ENCODE assay signal across 8 cellular contexts in the genomic region with DNA sequence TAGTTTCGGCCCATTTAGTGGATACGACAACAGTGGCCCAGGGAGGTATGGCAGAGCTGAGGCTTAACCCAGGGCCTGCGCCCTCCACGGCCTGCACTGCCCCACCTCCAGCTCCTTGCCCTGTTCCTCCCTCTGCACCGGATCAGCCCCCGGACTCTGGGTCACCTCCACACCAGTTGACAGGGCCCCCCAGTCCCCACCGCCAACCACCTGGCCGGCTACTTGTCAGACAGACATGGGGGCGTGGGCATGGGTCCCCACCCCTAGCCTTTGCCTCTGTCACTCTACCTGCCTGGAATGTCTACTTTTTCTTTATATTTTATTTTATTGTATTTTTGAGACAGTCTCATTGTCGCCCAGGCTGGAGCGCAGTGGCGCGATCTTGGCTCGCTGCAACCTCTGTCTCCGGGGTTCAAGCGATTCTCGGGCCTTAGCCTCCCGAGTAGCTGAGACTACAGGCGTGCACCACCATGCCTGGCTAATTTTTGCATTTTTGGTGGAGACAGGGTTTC. TPM values are rescaled to one million over a fixed set of nuclear protein-coding genes. Genes with fewer than 3 reads are reported as not detected.
DNase-seq lines count a peak whose midpoint lies in the region; ATAC-seq and TF ChIP-seq lines count a peak whose summit lies in the region.

No MANE protein-coding gene starts in this region.

- POLR2A ChIA-PET in CD4-positive, alpha-beta memory T cell (lab: Charles Lee; ENCODE audit: partially characterized antibody), result interaction anchor here (1.4 to 9.8 kb wide), 6 partner anchors 28 to 224 kb away, joined by 4 to 138 read pairs (median 5); a partner anchor contains a TSS

- H3K79me1 ChIP-seq in neuronal stem cell (ENCODE audit: low read depth, low read length), result peaks cover 23% of the 10 kb centered on the region

- H3K9ac ChIP-seq in SK-N-MC (ENCODE audit: insufficient read length), result no peak overlapping the region
- no peak overlapping the region for H3K9ac ChIP-seq in neuronal stem cell (ENCODE audit: low read depth, low read length, poor library complexity)

- H3K4me2 ChIP-seq in neuronal stem cell (ENCODE audit: insufficient read depth, low read length, poor library complexity, severe bottlenecking), result peak overlapping the region; percentile 99

- H3K18ac ChIP-seq in neuronal stem cell (ENCODE audit: low read length), result no peak overlapping the region

- peaks cover 15% of the 10 kb centered on the region for H3K36me3 ChIP-seq in CD4-positive, alpha-beta memory T cell (ENCODE audit: insufficient read depth, low read length)
- peaks cover 16% of the 10 kb centered on the region for H3K36me3 ChIP-seq in SK-N-MC (ENCODE audit: insufficient read depth, low read length)
- H3K36me3 ChIP-seq in esophagus muscularis mucosa, result peaks cover 15 to 20% (median 17%) of the 10 kb centered on the region in 4 donors
- peaks cover 13 to 17% of the 10 kb centered on the region in 2 donors for H3K36me3 ChIP-seq in neuronal stem cell (replicated peaks in 1 of 2; ENCODE audit: control insufficient read depth in 2 of 2, insufficient read depth in 2 of 2, low read length in 2 of 2)

- no peak overlapping the region for H3K4ac ChIP-seq in neuronal stem cell (ENCODE audit: low read length)

- no peaks in the 10 kb centered on the region for H3K27me3 ChIP-seq in CD4-positive, alpha-beta memory T cell (ENCODE audit: insufficient read depth, low read length)
- H3K27me3 ChIP-seq in esophagus muscularis mucosa (peaks cover 0 to 5% (median 0%) of the 10 kb centered on the region in 4 donors), neuronal stem cell (ENCODE audit: control insufficient read depth in 3 of 3, insufficient read depth in 3 of 3, low read depth in 1 of 3, low read length in 3 of 3) (peaks cover 0 to 34% (median 14%) of the 10 kb centered on the region in 3 experiments)

- H3K27me3 Mint-ChIP-seq in CD4-positive, alpha-beta memory T cell, result no peaks in the 10 kb centered on the region

- peaks cover 16 to 17% of the 10 kb centered on the region in 2 donors for H3K36me3 Mint-ChIP-seq in CD4-positive, alpha-beta memory T cell

- 31% methylated on average over 19 of the region's 19 CpGs for WGBS in esophagus muscularis mucosa
- WGBS in neuronal stem cell (ENCODE audit: extremely low coverage in 2 of 2, insufficient read length in 2 of 2, insufficient replicate concordance in 1 of 2), 2 donors, result no CpG with 5 or more reads among the region's 19 CpGs

- H2BK5ac ChIP-seq in neuronal stem cell (ENCODE audit: low read length), result peak overlapping the region; percentile 60

- peak overlapping the region; percentile 92 to 96 (median 95) for H3K27ac Mint-ChIP-seq in CD4-positive, alpha-beta memory T cell

- H3K4me3 ChIP-seq in CD4-positive, alpha-beta memory T cell (ENCODE audit: low read length in 2 of 2), result peak overlapping the region; percentile 36 to 77
- H3K4me3 ChIP-seq in SK-N-MC, result no peak overlapping the region
- peak overlapping the region; percentile 88 to 94 (median 91) for H3K4me3 ChIP-seq in esophagus muscularis mucosa
- peak overlapping the region; percentile 90 to 95 for H3K4me3 ChIP-seq in neuronal stem cell (ENCODE audit: low read length in 2 of 2)

- DNase-seq in CD4-positive, alpha-beta memory T cell, result peak in 1 of 5 donors; percentile 30
- DNase-seq in SK-N-MC (ENCODE audit: low read depth, low spot score) (no peak), esophagus muscularis mucosa (ENCODE audit: extremely low spot score) (no peak), neuronal stem cell (ENCODE audit: low spot score) (no peak), NCI-H526 treated with DMSO at 0.1 percent for 48 hours (lab: John Stamatoyannopoulos, UW) (no peak), AG08395 (ENCODE audit: low spot score) (no peak)

- peaks cover 0 to 16% (median 0%) of the 10 kb centered on the region in 8 donors for H3K9me3 Mint-ChIP-seq in CD4-positive, alpha-beta memory T cell

- CTCF ChIA-PET in CD4-positive, alpha-beta memory T cell (lab: Charles Lee; ENCODE audit: partially characterized antibody), result interaction anchor here (0.9 to 1.2 kb wide), 2 partner anchors 10 to 86 kb away, joined by 3 read pairs; no protein-coding TSS in a partner anchor

- H3K4me1 ChIP-seq in CD4-positive, alpha-beta memory T cell (ENCODE audit: insufficient read depth, low read length), result peaks cover 38% of the 10 kb centered on the region
- peaks cover 48 to 68% (median 55%) of the 10 kb centered on the region in 4 donors for H3K4me1 ChIP-seq in esophagus muscularis mucosa
- H3K4me1 ChIP-seq in neuronal stem cell (ENCODE audit: control insufficient read depth in 2 of 2, insufficient read depth in 1 of 2, low read depth in 1 of 2, low read length in 2 of 2), result peaks cover 23 to 29% of the 10 kb centered on the region in 2 donors

- no peak overlapping the region for H3K14ac ChIP-seq in neuronal stem cell (ENCODE audit: low read length)

- no peak overlapping the region for H3K23ac ChIP-seq in neuronal stem cell (ENCODE audit: low read depth, low read length, poor library complexity)

- TF ChIP-seq EP300 in esophagus muscularis mucosa (IDR thresholded peaks at IDR 0.05), result no peak

- H2BK120ac ChIP-seq in neuronal stem cell (ENCODE audit: low read depth, low read length), result no peak overlapping the region

- no peak overlapping the region for H2BK12ac ChIP-seq in neuronal stem cell (ENCODE audit: low read length)

- peaks cover 8 to 47% (median 28%) of the 10 kb centered on the region in 4 donors for H3K4me1 Mint-ChIP-seq in CD4-positive, alpha-beta memory T cell

- no peak overlapping the region for H4K91ac ChIP-seq in neuronal stem cell (ENCODE audit: low read depth, low read length, poor library complexity)

- H2AFZ ChIP-seq in neuronal stem cell (ENCODE audit: low read length), result peak overlapping the region; percentile 75

- no peak overlapping the region for H2BK15ac ChIP-seq in neuronal stem cell (ENCODE audit: low read length)

- peak overlapping the region; percentile 78 for H3K27ac ChIP-seq in CD4-positive, alpha-beta memory T cell (ENCODE audit: low read depth, low read length)
- peak overlapping the region; percentile 68; the same call in 1 of the 2 replicates for H3K27ac ChIP-seq in SK-N-MC
- peak overlapping the region; percentile 100 for H3K27ac ChIP-seq in esophagus muscularis mucosa (replicated peaks in 1 of 4)
- no peak overlapping the region for H3K27ac ChIP-seq in neuronal stem cell (replicated peaks; ENCODE audit: low read length)

- intact Hi-C loops in CD4-positive, alpha-beta memory T cell (cut with micrococcal nuclease), result no loop called here
- intact Hi-C loops in esophagus muscularis mucosa (cut with DNase I), result loop anchor here (5.0 kb wide), 1 partner anchor 37 kb away; a partner anchor contains a TSS

- peak overlapping the region; percentile 32 for H2AK5ac ChIP-seq in neuronal stem cell (ENCODE audit: low read depth, low read length)

- no peaks in the 10 kb centered on the region for H3K9me3 ChIP-seq in CD4-positive, alpha-beta memory T cell (ENCODE audit: control insufficient read depth in 1 of 2, low read length in 2 of 2)
- H3K9me3 ChIP-seq in SK-N-MC (ENCODE audit: low read depth, low read length) (no peaks in the 10 kb centered on the region), esophagus muscularis mucosa (no peaks in the 10 kb centered on the region), neuronal stem cell (replicated peaks in 1 of 2; ENCODE audit: control insufficient read depth in 2 of 2, insufficient read depth in 1 of 2, low read depth in 1 of 2, low read length in 2 of 2) (no peaks in the 10 kb centered on the region)

- TF ChIP-seq POLR2A in esophagus muscularis mucosa (IDR thresholded peaks at IDR 0.05; ENCODE audit: low read depth), result no peak

- H3K4me3 Mint-ChIP-seq in CD4-positive, alpha-beta memory T cell, result peak overlapping the region; percentile 82 to 94 (median 90)

- no peak for TF ChIP-seq CTCF in esophagus muscularis mucosa (IDR thresholded peaks at IDR 0.05)

- no peak overlapping the region for H4K8ac ChIP-seq in neuronal stem cell (ENCODE audit: low read depth, low read length)

- ATAC-seq in HG02610 (IDR thresholded peaks at IDR 0.05; ENCODE audit: unreplicated experiment) (no peak), HG03280 (IDR thresholded peaks at IDR 0.05; ENCODE audit: unreplicated experiment) (no peak)

RNA-seq across cellular contexts. Expression of a gene that starts 3.0 kb away (rescaled TPM):
- total RNA-seq in CD4-positive, alpha-beta memory T cell, result 1,000 to 10,000 TPM; 1,031 to 1,038 TPM
- 1,000 to 10,000 TPM; 1,338 to 1,651 TPM for polyA plus RNA-seq in CD4-positive, alpha-beta memory T cell
- total RNA-seq in esophagus muscularis mucosa, result 1,000 to 10,000 TPM in 3 of 4 donors, 100 to 1,000 TPM in 1; 972 to 1,850 (median 1,126) TPM
- 5,937 TPM for polyA plus RNA-seq in neuronal stem cell (2013, experiment 1 of 2)
- 5,622 TPM for polyA plus RNA-seq in neuronal stem cell (2013, experiment 2 of 2)

RNA-seq across cellular contexts. Expression of a gene that starts 12.6 kb away (rescaled TPM):
- 1 to 10 TPM in 1 of 2 experiments, under 1 TPM in 1; 0.75 to 1.0 TPM for total RNA-seq in CD4-positive, alpha-beta memory T cell
- polyA plus RNA-seq in CD4-positive, alpha-beta memory T cell, result under 1 TPM in 1 of 2 donors, not detected in 1; 0.20 TPM
- total RNA-seq in esophagus muscularis mucosa, result 1 to 10 TPM; 1.2 to 2.4 (median 1.7) TPM
- polyA plus RNA-seq in neuronal stem cell (2013, experiment 1 of 2), result 0.20 TPM
- 0.25 TPM for polyA plus RNA-seq in neuronal stem cell (2013, experiment 2 of 2)

RNA-seq across cellular contexts. Expression of a gene that starts 36.6 kb away (rescaled TPM):
- total RNA-seq in CD4-positive, alpha-beta memory T cell, result 10 to 100 TPM; 51.0 to 56.0 TPM
- polyA plus RNA-seq in CD4-positive, alpha-beta memory T cell, result 10 to 100 TPM in 1 of 2 donors, 1 to 10 TPM in 1; 8.5 to 16.8 TPM
- 10 to 100 TPM; 13.7 to 33.3 (median 18.6) TPM for total RNA-seq in esophagus muscularis mucosa
- polyA plus RNA-seq in neuronal stem cell (2013, experiment 1 of 2), result 11.8 TPM
- polyA plus RNA-seq in neuronal stem cell (2013, experiment 2 of 2), result 12.1 TPM
